13 cellular contexts compared by ENCODE assay signal in the genomic region with DNA sequence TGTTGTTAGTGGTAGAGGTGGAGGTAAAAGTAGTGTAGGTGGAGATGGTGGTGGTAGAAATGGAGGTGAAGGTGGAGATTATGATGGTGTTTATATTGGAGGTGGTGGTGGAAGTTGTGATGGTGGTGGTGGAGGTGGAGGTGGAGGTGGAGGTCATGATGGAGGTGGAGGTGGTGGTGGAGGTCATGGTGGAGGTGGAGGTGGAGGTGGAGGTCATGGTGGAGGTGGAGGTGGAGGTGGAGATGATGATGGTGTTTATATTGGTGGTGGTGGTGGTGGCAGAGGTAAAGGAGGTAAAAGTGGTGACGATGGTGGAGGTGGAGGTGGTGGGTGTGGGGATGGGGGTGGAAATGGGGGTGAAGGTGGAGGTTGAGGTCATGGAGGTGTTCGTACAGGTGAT.
"Had no signal": no experiment of that assay in that cellular context is flagged by ENCODE, and none has a peak within 500 bp of the region (broad histone marks: within the 10 kb centered on the region; RNA-seq: fewer than 3 reads in every experiment).

No MANE protein-coding gene starts in this region.

- H3K36me3 ChIP-seq: gastrocnemius medialis, heart right ventricle, left lung, ovary had no signal

- DNase-seq: activated CD4-positive, alpha-beta T cell treated with anti-CD3 and anti-CD28 coated beads, Interleukin-2, amount 50 U/mL, for 48 hours; activated CD4-positive, CD25-positive, alpha-beta regulatory T cell treated with anti-CD3 and anti-CD28 coated beads, Interleukin-2, amount 50 U/mL, for 72 hours; activated T-cell treated with anti-CD3 and anti-CD28 coated beads, Interleukin-2, amount 50 U/mL, for 48 hours; cortex of kidney; effector CD8-positive, alpha-beta T cell; gastrocnemius medialis; heart right ventricle; left lung; mesendoderm; stimulated activated CD4-positive, alpha-beta T cell treated with anti-CD3 and anti-CD28 coated beads, Interleukin-15, amount 100 ng/mL, for 24 hours; trophoblast cell had no signal

- ATAC-seq: gastrocnemius medialis, left lung had no signal

- H3K4me3 ChIP-seq: gastrocnemius medialis, heart right ventricle, left lung, ovary had no signal

- H3K27me3 ChIP-seq: gastrocnemius medialis, left lung, ovary had no signal

- H3K9me3 ChIP-seq: gastrocnemius medialis, heart right ventricle, left lung, ovary had no signal

- H3K4me1 ChIP-seq: gastrocnemius medialis had no signal

- H3K27ac ChIP-seq: epithelial cell of prostate, gastrocnemius medialis, heart right ventricle, left lung, ovary had no signal
